Comparison of ENCODE assay signal across 9 cellular contexts in the genomic region with DNA sequence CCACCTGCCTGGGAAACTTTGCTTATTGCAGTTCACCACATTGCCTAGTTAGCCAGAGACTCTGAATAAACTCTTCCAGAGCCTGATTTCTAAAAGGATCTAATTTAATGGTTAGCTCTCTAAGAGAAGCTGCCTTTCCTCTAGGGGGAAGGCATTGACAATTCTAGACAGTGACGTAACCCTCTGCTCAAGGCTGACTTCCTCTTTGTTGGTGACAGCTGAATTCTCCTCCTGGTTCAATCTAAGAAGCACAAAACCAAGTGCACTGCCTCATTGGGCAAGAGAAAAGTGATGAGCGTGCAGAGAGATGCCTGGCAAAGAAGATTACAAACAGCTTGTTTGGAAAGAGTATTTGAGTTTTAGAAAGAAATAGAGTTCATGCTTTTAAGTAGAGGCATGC.
DNase-seq lines count a peak whose midpoint lies in the region; ATAC-seq and TF ChIP-seq lines count a peak whose summit lies in the region.
"Had no signal": no experiment of that assay in that cellular context is flagged by ENCODE, and none has a peak within 500 bp of the region (broad histone marks: within the 10 kb centered on the region; RNA-seq: fewer than 3 reads in every experiment).

No MANE protein-coding gene starts in this region.

- H3K9me3 ChIP-seq in heart left ventricle = no peaks in the 10 kb centered on the region
- H3K9me3 ChIP-seq in right atrium auricular region = no peaks in the 10 kb centered on the region
- H3K9me3 ChIP-seq in colonic mucosa = no peaks in the 10 kb centered on the region
- no peaks in the 10 kb centered on the region for H3K9me3 ChIP-seq in vagina
- H3K9me3 ChIP-seq in PC-9 (ENCODE audit: insufficient read depth, low read depth) = no peaks in the 10 kb centered on the region

- H3K27me3 ChIP-seq in heart left ventricle (no peaks in the 10 kb centered on the region), right atrium auricular region (no peaks in the 10 kb centered on the region), colonic mucosa (no peaks in the 10 kb centered on the region), vagina (no peaks in the 10 kb centered on the region), PC-9 (ENCODE audit: insufficient read depth, low read depth) (no peaks in the 10 kb centered on the region)

- peak overlapping the region; percentile 83 for H3K27ac Mint-ChIP-seq in memory B cell

- peaks cover 13% of the 10 kb centered on the region for H3K4me1 Mint-ChIP-seq in memory B cell
- H3K4me1 Mint-ChIP-seq: CD4-positive, CD25-positive, alpha-beta regulatory T cell had no signal

- no peaks in the 10 kb centered on the region for H3F3A ChIP-seq in PC-9 (ENCODE audit: insufficient read depth, low read depth)

- CTCF ChIA-PET in PC-9 (lab: Charles Lee) = no interaction called here

- H2AFZ ChIP-seq in PC-9 = no peak overlapping the region

- TF ChIP-seq CTCF in heart left ventricle (IDR thresholded peaks at IDR 0.05) (no peak), right atrium auricular region (IDR thresholded peaks at IDR 0.05) (no peak), colonic mucosa (IDR thresholded peaks at IDR 0.05) (no peak), vagina (IDR thresholded peaks at IDR 0.05) (no peak), PC-9 (conservative IDR thresholded peaks at IDR 0.05) (no peak)

- DNase-seq in heart left ventricle (peak in 2 of 5 donors; percentile 7 to 28), right atrium auricular region (ENCODE audit: low spot score) (no peak), SK-MEL-5 (ENCODE audit: low read depth, low spot score) (peak; percentile 25), memory B cell (ENCODE audit: low spot score in 2 of 2) (peak; percentile 17 to 56), colonic mucosa (no peak), vagina (ENCODE audit: extremely low spot score in 2 of 2) (no peak), PC-9 (no peak)

- no peaks in the 10 kb centered on the region for H3K79me2 ChIP-seq in PC-9 (ENCODE audit: low read depth)

- H3K4me2 ChIP-seq in PC-9 = no peak overlapping the region

- no peak overlapping the region for H3K4me3 Mint-ChIP-seq in memory B cell
- H3K4me3 Mint-ChIP-seq: CD4-positive, CD25-positive, alpha-beta regulatory T cell had no signal

- H3K4me3 ChIP-seq in heart left ventricle (no peak overlapping the region), right atrium auricular region (no peak overlapping the region), colonic mucosa (no peak overlapping the region), vagina (no peak overlapping the region), PC-9 (no peak overlapping the region)

- no peaks in the 10 kb centered on the region for H4K20me1 ChIP-seq in PC-9 (ENCODE audit: insufficient read depth)

- no peaks in the 10 kb centered on the region for H3K9me3 Mint-ChIP-seq in memory B cell

- H3K27ac ChIP-seq in heart left ventricle (no peak overlapping the region), right atrium auricular region (no peak overlapping the region), colonic mucosa (no peak overlapping the region), vagina (no peak overlapping the region), PC-9 (no peak overlapping the region)

- 52 to 67% (median 53%) methylated on average over 2 of the region's 2 CpGs for WGBS in heart left ventricle, 4 donors

- intact Hi-C loops in heart left ventricle (cut with DNase I) = no loop called here
- intact Hi-C loops in colonic mucosa (cut with DNase I) = no loop called here
- intact Hi-C loops in vagina (cut with DNase I) = no loop called here
- intact Hi-C loops in PC-9 (cut with micrococcal nuclease; ENCODE audit: unreplicated experiment) = no loop called here

- BruUV-seq in PC-9 (replicated peaks; lab: Mats Ljungman, UMichigan) = no TSS peak

- no peaks in the 10 kb centered on the region for H3K27me3 Mint-ChIP-seq in memory B cell
- H3K27me3 Mint-ChIP-seq: CD4-positive, CD25-positive, alpha-beta regulatory T cell had no signal

- H3K9ac ChIP-seq in colonic mucosa (ENCODE audit: low read depth in 2 of 2, low read length in 2 of 2) = no peak overlapping the region

- H3K36me3 Mint-ChIP-seq in memory B cell = no peaks in the 10 kb centered on the region
- H3K36me3 Mint-ChIP-seq: CD4-positive, CD25-positive, alpha-beta regulatory T cell had no signal

- 0 out of 2 replicates have a peak, but pooled peaks cover 4% of the 10 kb centered on the region for H3K9me2 ChIP-seq in PC-9 (ENCODE audit: insufficient read depth)

- in situ Hi-C loops in SK-MEL-5 (cut with HindIII; ENCODE audit: low pct_unique_long_range_greater_than_20kb, low sequenced_read_pairs) = no loop called here

- H3K4me1 ChIP-seq in heart left ventricle = peaks cover 0 to 7% (median 0%) of the 10 kb centered on the region in 12 donors
- no peaks in the 10 kb centered on the region for H3K4me1 ChIP-seq in right atrium auricular region
- H3K4me1 ChIP-seq in colonic mucosa = peaks cover 7% of the 10 kb centered on the region
- no peaks in the 10 kb centered on the region for H3K4me1 ChIP-seq in vagina
- H3K4me1 ChIP-seq in PC-9 (replicated peaks; ENCODE audit: insufficient read depth) = no peaks in the 10 kb centered on the region

- TF ChIP-seq POLR2A in heart left ventricle (IDR thresholded peaks at IDR 0.05) (no peak), vagina (IDR thresholded peaks at IDR 0.05) (no peak)

- H3K36me3 ChIP-seq in heart left ventricle (no peaks in the 10 kb centered on the region), right atrium auricular region (no peaks in the 10 kb centered on the region), colonic mucosa (no peaks in the 10 kb centered on the region), vagina (no peaks in the 10 kb centered on the region), PC-9 (ENCODE audit: low read depth) (no peaks in the 10 kb centered on the region)

- POLR2A ChIA-PET in PC-9 (lab: Charles Lee; ENCODE audit: unreplicated experiment) = no interaction called here

- ATAC-seq in heart left ventricle (peak in 3 of 4 donors; percentile 68 to 71 (median 68)), HG03060 (IDR thresholded peaks at IDR 0.05; ENCODE audit: low read depth, unreplicated experiment) (peak; percentile 88), memory B cell (ENCODE audit: low read depth) (peak; percentile 90)

Comparison
In these comparisons a context has a peak if more than half of its experiments do, and no peak if none do; other contexts are left out.
1. DNase-seq: peak in SK-MEL-5 (single experiment) and memory B cell (2 of 2); none in right atrium auricular region (single experiment), colonic mucosa (single experiment), vagina (0 of 2) and PC-9 (0 of 2).
2. Peak in every context shown above with its lines, with median percentiles within 50 percentile points of each other: ATAC-seq.